ENCODE assay signal across 2 cellular contexts in genomic region chr4:184267673-184268573, GRCh38.
TF ChIP-seq lines count a peak whose summit lies in the region.

No MANE protein-coding gene starts in this region.

TF ChIP-seq in K562, 482 proteins besides CTCF, POLR2A, EP300 and RAD21 (continued from another document and continues in another):
- TF ChIP-seq ARID4B (CRISPR knock-in tag; IDR thresholded peaks at IDR 0.05) (peak; percentile 66), MNT (conservative IDR thresholded peaks at IDR 0.05) (peak in 1 of 2 experiments; percentile 53; a peak in 3 of 4 replicates), ZNF316 (IDR thresholded peaks at IDR 0.05) (peak; percentile 98), DPF2 (IDR thresholded peaks at IDR 0.05) (peak; percentile 78; the same call in 1 of the 2 replicates), SREBF2 (CRISPR knock-in tag; IDR thresholded peaks at IDR 0.05) (no peak), ZNF76 (CRISPR knock-in tag; IDR thresholded peaks at IDR 0.05; ENCODE audit: borderline replicate concordance) (no peak), ZNF589 (CRISPR knock-in tag; IDR thresholded peaks at IDR 0.05; ENCODE audit: low read depth) (no peak), MCM2 (IDR thresholded peaks at IDR 0.05; ENCODE audit: low read depth) (no peak), SRSF7 (optimal IDR thresholded peaks at IDR 0.05; ENCODE audit: low read depth, low read length) (no peak), NFIC (IDR thresholded peaks at IDR 0.05) (no peak), ZNF133 (CRISPR knock-in tag; IDR thresholded peaks at IDR 0.05) (no peak), ASH1L (IDR thresholded peaks at IDR 0.05; ENCODE audit: borderline replicate concordance, low read depth, partially characterized antibody) (peak; percentile 44), FOXP4 (CRISPR knock-in tag; IDR thresholded peaks at IDR 0.05; ENCODE audit: borderline replicate concordance) (no peak), STAT5A (IDR thresholded peaks at IDR 0.05; ENCODE audit: borderline replicate concordance, low read length) (no peak), CBFA2T2 (conservative IDR thresholded peaks at IDR 0.05) (no peak), DMBX1 (CRISPR knock-in tag; IDR thresholded peaks at IDR 0.05; ENCODE audit: borderline replicate concordance) (no peak), KAT8 (IDR thresholded peaks at IDR 0.05; ENCODE audit: low read depth) (no peak), NFATC3 (IDR thresholded peaks at IDR 0.05) (no peak), DACH1 (IDR thresholded peaks at IDR 0.05; ENCODE audit: partially characterized antibody) (no peak), DEAF1 (CRISPR knock-in tag; IDR thresholded peaks at IDR 0.05) (no peak), POLR3G (IDR thresholded peaks at IDR 0.05; ENCODE audit: extremely low read depth, insufficient read length, insufficient replicate concordance) (no peak), GABPB1 (CRISPR knock-in tag; IDR thresholded peaks at IDR 0.05) (peak; percentile 32; the same call in 1 of the 2 replicates)

TF ChIP-seq in HepG2, 621 proteins besides CTCF, POLR2A, EP300 and RAD21 (continued from another document):
- TF ChIP-seq HNF1B (CRISPR knock-in tag; IDR thresholded peaks at IDR 0.05) (no peak), KMT2A (CRISPR knock-in tag; IDR thresholded peaks at IDR 0.05) (peak; percentile 98), GATAD2A (CRISPR knock-in tag; IDR thresholded peaks at IDR 0.05) (0 out of 2 replicates have a peak, but pooled peaks have one; percentile 13), ZNF574 (CRISPR knock-in tag; IDR thresholded peaks at IDR 0.05) (peak; percentile 43; the same call in 1 of the 2 replicates), NFE2L2 (IDR thresholded peaks at IDR 0.05; ENCODE audit: low read length) (peak; percentile 46; the same call in 1 of the 2 replicates), TOE1 (CRISPR knock-in tag; IDR thresholded peaks at IDR 0.05) (no peak), NFRKB (IDR thresholded peaks at IDR 0.05) (no peak), MAFF (IDR thresholded peaks at IDR 0.05; ENCODE audit: low read depth, low read length) (peak; percentile 60), HDAC1 (CRISPR knock-in tag; IDR thresholded peaks at IDR 0.05) (peak; percentile 36; the same call in 1 of the 2 replicates), HMGXB4 (CRISPR knock-in tag; IDR thresholded peaks at IDR 0.05; ENCODE audit: borderline replicate concordance in 1 of 2, low read depth in 1 of 2) (peak in 1 of 2 experiments; percentile 36; a peak in 1 of 4 replicates), CBX1 (IDR thresholded peaks at IDR 0.05; ENCODE audit: low read depth) (no peak), GFI1 (CRISPR knock-in tag; IDR thresholded peaks at IDR 0.05; ENCODE audit: borderline replicate concordance) (no peak), THAP11 (CRISPR knock-in tag; IDR thresholded peaks at IDR 0.05) (peak; percentile 43; the same call in 1 of the 2 replicates)
